8 cellular contexts compared by ENCODE assay signal in genomic region chr6:125780540-125781306, GRCh38. TPM values are rescaled to one million over a fixed set of nuclear protein-coding genes. Genes with fewer than 3 reads are reported as not detected.
DNase-seq lines count a peak whose midpoint lies in the region; ATAC-seq and TF ChIP-seq lines count a peak whose summit lies in the region.

No MANE protein-coding gene starts in this region.

- H3K9ac ChIP-seq in duodenal mucosa (ENCODE audit: low read depth in 1 of 2, low read length in 2 of 2): peak overlapping the region; percentile 79 to 84

- H3K4me3 ChIP-seq in BJ (ENCODE audit: low read depth, low read length) (peak overlapping the region; percentile 62), duodenal mucosa (ENCODE audit: low read depth in 1 of 2, low read length in 2 of 2) (peak overlapping the region; percentile 82 to 92), lower lobe of right lung (peak overlapping the region; percentile 66)

- H3K27ac ChIP-seq in duodenal mucosa (ENCODE audit: low read depth, low read length) (peak overlapping the region; percentile 78), lower lobe of right lung (peak overlapping the region; percentile 95)

- TF ChIP-seq CTCF in BJ (IDR thresholded peaks at IDR 0.05; ENCODE audit: insufficient read depth, low read depth, low read length): no peak
- no peak for TF ChIP-seq CTCF in lower lobe of right lung (IDR thresholded peaks at IDR 0.05)

- ATAC-seq in GM19025 (IDR thresholded peaks at IDR 0.05; ENCODE audit: low read depth, unreplicated experiment): peak; percentile 65
- ATAC-seq in HG03159 (IDR thresholded peaks at IDR 0.05; ENCODE audit: unreplicated experiment): peak; percentile 73
- ATAC-seq in lower lobe of right lung: peak; percentile 88 to 89

- intact Hi-C loops in lower lobe of right lung (cut with DNase I): no loop called here

- 0 out of 2 replicates have a peak, but pooled peaks cover 5% of the 10 kb centered on the region for H3K27me3 ChIP-seq in BJ (ENCODE audit: control insufficient read depth, insufficient read depth, low read length)
- H3K27me3 ChIP-seq in duodenal mucosa (ENCODE audit: control insufficient read depth in 1 of 2, insufficient read depth in 2 of 2, low read length in 2 of 2): no peaks in the 10 kb centered on the region
- H3K27me3 ChIP-seq in lower lobe of right lung (ENCODE audit: low read depth): no peaks in the 10 kb centered on the region

- CTCF ChIA-PET in BJ (lab: Yijun Ruan, JAX): interaction anchor here (0.5 to 3.6 kb wide), 8 partner anchors 10 to 467 kb away, joined by 3 to 21 read pairs (median 6); partner anchors contain the start of genes HINT3 and NCOA7

- H3K36me3 ChIP-seq in BJ (ENCODE audit: control insufficient read depth, insufficient read depth, low read length) (no peaks in the 10 kb centered on the region), duodenal mucosa (ENCODE audit: control insufficient read depth in 1 of 2, insufficient read depth in 2 of 2, low read length in 2 of 2) (no peaks in the 10 kb centered on the region), lower lobe of right lung (no peaks in the 10 kb centered on the region)

- POLR2A ChIA-PET in BJ (lab: Charles Lee): interaction anchor here (0.7 kb wide), 2 partner anchors 10 to 88 kb away, joined by 4 to 6 read pairs; partner anchors contain the start of gene NCOA7

- H3K9me3 ChIP-seq in duodenal mucosa (ENCODE audit: control insufficient read depth in 1 of 2, low read length in 2 of 2) (no peaks in the 10 kb centered on the region), lower lobe of right lung (no peaks in the 10 kb centered on the region)

- DNase-seq in BJ (ENCODE audit: low read depth) (no peak), NCI-H446 treated with DMSO at 0.1 percent for 48 hours (lab: John Stamatoyannopoulos, UW) (peak; percentile 65), lower lobe of right lung (peak; percentile 59)
- peak; percentile 40 for DNase-seq in activated CD4-positive, alpha-beta T cell treated with anti-CD3 and anti-CD28 coated beads for 1 hour
- DNase-seq in stimulated activated CD8-positive, alpha-beta memory T cell treated with anti-CD3 and anti-CD28 coated beads, Interleukin-15, amount 100 ng/mL, for 4 hours (ENCODE audit: low read depth in 2 of 2): peak; percentile 38 to 39

- H3K4me1 ChIP-seq in duodenal mucosa (ENCODE audit: control insufficient read depth in 1 of 2, insufficient read depth in 2 of 2, low read length in 2 of 2): peaks cover 4% of the 10 kb centered on the region in 2 donors
- H3K4me1 ChIP-seq in lower lobe of right lung: peaks cover 9% of the 10 kb centered on the region

RNA-seq across cellular contexts. Expression of gene NCOA7, which starts 10.0 kb away (rescaled TPM):
- polyA plus RNA-seq in BJ (2011; rRNA removed): 27.2 and 29.7 TPM in 2 replicates
- polyA minus RNA-seq in BJ (2011; rRNA and poly(A)+ RNA removed): 30.9 and 55.3 TPM in 2 replicates
- 64.4 TPM for total RNA-seq in lower lobe of right lung

RNA-seq across cellular contexts. Expression of gene HEY2, which starts 31.3 kb away (rescaled TPM):
- not detected in 2 replicates for polyA plus RNA-seq in BJ (2011; rRNA removed)
- not detected in 2 replicates for polyA minus RNA-seq in BJ (2011; rRNA and poly(A)+ RNA removed)
- 2.8 TPM for total RNA-seq in lower lobe of right lung
